In the genomic region with DNA sequence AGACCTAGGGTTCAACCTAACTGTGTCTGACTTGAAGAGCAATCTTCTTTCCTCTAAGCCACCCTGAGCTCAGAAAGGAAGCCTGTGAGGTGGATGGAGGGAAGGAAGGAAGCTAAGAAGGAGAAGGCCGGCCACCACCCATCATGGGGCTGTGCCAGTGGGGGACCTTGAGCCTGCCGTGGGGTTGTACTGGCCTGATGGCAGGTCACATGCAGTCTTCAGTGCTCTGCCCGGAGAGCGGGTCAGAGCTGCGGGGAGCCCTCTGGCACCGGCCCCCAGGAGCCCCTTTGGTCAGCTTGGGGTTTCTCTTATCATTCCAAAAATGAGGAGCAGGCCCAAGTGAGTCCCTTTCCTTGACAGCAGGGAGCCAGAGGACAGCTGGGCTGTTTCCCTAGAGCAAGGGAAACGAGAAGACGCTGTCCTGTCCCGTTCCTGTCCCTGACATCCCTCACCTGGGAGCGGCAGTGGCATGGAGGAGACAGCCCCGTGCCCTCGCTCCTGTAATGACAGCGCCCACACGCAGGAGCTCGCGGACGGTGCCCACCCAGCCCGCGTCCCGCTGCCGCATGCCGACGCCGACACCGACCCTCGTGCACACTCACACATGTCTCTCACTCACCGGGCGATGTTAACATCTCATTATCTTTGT, we compare ENCODE assay signal across 25 cellular contexts. TPM values are rescaled to one million over a fixed set of nuclear protein-coding genes. Genes with fewer than 3 reads are reported as not detected.
"Had no signal": no experiment of that assay in that cellular context is flagged by ENCODE, and none has a peak within 500 bp of the region (broad histone marks: within the 10 kb centered on the region; RNA-seq: fewer than 3 reads in every experiment).

No MANE protein-coding gene starts in this region.

- H3K9me3 ChIP-seq: ascending aorta, gastrocnemius medialis, heart left ventricle, neutrophil, pancreas, tibial nerve, vagina had no signal

- H3K27me3 ChIP-seq: ascending aorta, gastrocnemius medialis, heart left ventricle, neutrophil, pancreas, tibial nerve, vagina had no signal

- H3K4me1 Mint-ChIP-seq: activated B cell treated with CpG ODN at 0.5 μM for 24 hours; activated CD8-positive, alpha-beta memory T cell treated with anti-CD3 and anti-CD28 coated beads, Interleukin-2, amount 10 ng/mL, durations not matched to agents 7 days and 5 days; activated naive CD4-positive, alpha-beta T cell treated with anti-CD3 and anti-CD28 coated beads, Interleukin-2, amount 10 ng/mL, durations not matched to agents 7 days and 5 days; naive thymus-derived CD8-positive, alpha-beta T cell had no signal

- H3K9me3 Mint-ChIP-seq: activated B cell treated with CpG ODN at 0.5 μM for 24 hours; activated CD4-positive, alpha-beta memory T cell treated with anti-CD3 and anti-CD28 coated beads for 36 hours; activated naive CD4-positive, alpha-beta T cell treated with anti-CD3 and anti-CD28 coated beads, Interleukin-2, amount 10 ng/mL, durations not matched to agents 7 days and 5 days; activated T-helper 2 cell treated with anti-CD3 and anti-CD28 coated beads, Interferon-gamma antibody, Interleukin-2, Interleukin-4, amounts not matched to agents 10 μg/mL and 5 μg/mL and 100 μg/mL, durations not matched to agents 14 hours and 24 hours and 36 hours; naive thymus-derived CD8-positive, alpha-beta T cell; T-helper 2 cell treated with Interferon-gamma antibody and Interleukin-4, amounts not matched to agents 5 μg/mL and 100 μg/mL, for 36 hours had no signal

- H3K4me1 ChIP-seq: ascending aorta, pancreas, vagina had no signal

- H3K27ac Mint-ChIP-seq: activated B cell treated with CpG ODN at 0.5 μM for 24 hours; activated CD4-positive, alpha-beta memory T cell treated with anti-CD3 and anti-CD28 coated beads for 36 hours; activated CD8-positive, alpha-beta memory T cell treated with anti-CD3 and anti-CD28 coated beads, Interleukin-2, amount 10 ng/mL, durations not matched to agents 7 days and 5 days; activated naive CD4-positive, alpha-beta T cell treated with anti-CD3 and anti-CD28 coated beads, Interleukin-2, amount 10 ng/mL, durations not matched to agents 7 days and 5 days; activated T-helper 2 cell treated with anti-CD3 and anti-CD28 coated beads, Interferon-gamma antibody, Interleukin-2, Interleukin-4, amounts not matched to agents 10 μg/mL and 5 μg/mL and 100 μg/mL, durations not matched to agents 14 hours and 24 hours and 36 hours; T-helper 2 cell treated with Interferon-gamma antibody and Interleukin-4, amounts not matched to agents 5 μg/mL and 100 μg/mL, for 36 hours had no signal

- H3K36me3 Mint-ChIP-seq: activated CD8-positive, alpha-beta memory T cell treated with anti-CD3 and anti-CD28 coated beads, Interleukin-2, amount 10 ng/mL, durations not matched to agents 7 days and 5 days; activated naive CD4-positive, alpha-beta T cell treated with anti-CD3 and anti-CD28 coated beads, Interleukin-2, amount 10 ng/mL, durations not matched to agents 7 days and 5 days had no signal

- H3K4me3 Mint-ChIP-seq: activated B cell treated with CpG ODN at 0.5 μM for 24 hours; activated CD4-positive, alpha-beta memory T cell treated with anti-CD3 and anti-CD28 coated beads for 36 hours; activated CD8-positive, alpha-beta memory T cell treated with anti-CD3 and anti-CD28 coated beads, Interleukin-2, amount 10 ng/mL, durations not matched to agents 7 days and 5 days; activated naive CD4-positive, alpha-beta T cell treated with anti-CD3 and anti-CD28 coated beads, Interleukin-2, amount 10 ng/mL, durations not matched to agents 7 days and 5 days; naive thymus-derived CD8-positive, alpha-beta T cell; T-helper 2 cell treated with Interferon-gamma antibody and Interleukin-4, amounts not matched to agents 5 μg/mL and 100 μg/mL, for 36 hours had no signal

- DNase-seq: activated CD4-positive, alpha-beta memory T cell treated with anti-CD3 and anti-CD28 coated beads for 36 hours; activated CD4-positive, alpha-beta T cell treated with anti-CD3 and anti-CD28 coated beads for 4 hours; activated CD8-positive, alpha-beta memory T cell treated with anti-CD3 and anti-CD28 coated beads, Interleukin-2, amount 10 ng/mL, durations not matched to agents 7 days and 5 days; activated naive CD4-positive, alpha-beta T cell treated with anti-CD3 and anti-CD28 coated beads, Interleukin-2, amount 10 ng/mL, durations not matched to agents 7 days and 5 days; cortex of kidney; kidney glomerular epithelial cell; mesenchymal stem cell; stimulated activated CD8-positive, alpha-beta memory T cell treated with anti-CD3 and anti-CD28 coated beads, Interleukin-4, amount 100 ng/mL, for 48 hours; stimulated activated naive CD4-positive, alpha-beta T cell treated with Interleukin-2 at 50 U/mL for 16 hours; substantia nigra had no signal

- ATAC-seq: activated CD8-positive, alpha-beta memory T cell treated with anti-CD3 and anti-CD28 coated beads, Interleukin-2, amount 10 ng/mL, durations not matched to agents 7 days and 5 days; heart left ventricle; naive thymus-derived CD8-positive, alpha-beta T cell; pancreas had no signal

- H3K27me3 Mint-ChIP-seq: activated B cell treated with CpG ODN at 0.5 μM for 24 hours; activated CD4-positive, alpha-beta memory T cell treated with anti-CD3 and anti-CD28 coated beads for 36 hours; activated CD8-positive, alpha-beta memory T cell treated with anti-CD3 and anti-CD28 coated beads, Interleukin-2, amount 10 ng/mL, durations not matched to agents 7 days and 5 days; activated naive CD4-positive, alpha-beta T cell treated with anti-CD3 and anti-CD28 coated beads, Interleukin-2, amount 10 ng/mL, durations not matched to agents 7 days and 5 days had no signal

- H3K4me3 ChIP-seq: ascending aorta, gastrocnemius medialis, heart left ventricle, pancreas, tibial nerve, vagina had no signal

RNA-seq across cellular contexts. Expression of a gene that starts 31.5 kb away (rescaled TPM):
- total RNA-seq: activated B cell treated with CpG ODN at 0.5 μM for 24 hours; activated CD4-positive, alpha-beta memory T cell treated with anti-CD3 and anti-CD28 coated beads for 36 hours; activated CD8-positive, alpha-beta memory T cell treated with anti-CD3 and anti-CD28 coated beads, Interleukin-2, amount 10 ng/mL, durations not matched to agents 7 days and 5 days; activated T-helper 2 cell treated with anti-CD3 and anti-CD28 coated beads, Interferon-gamma antibody, Interleukin-2, Interleukin-4, amounts not matched to agents 10 μg/mL and 5 μg/mL and 100 μg/mL, durations not matched to agents 14 hours and 24 hours and 36 hours; ascending aorta; mucosa of gallbladder; naive thymus-derived CD8-positive, alpha-beta T cell; pancreas; tibial nerve; vagina had no signal
- polyA plus RNA-seq: adipose tissue; esophagus; naive thymus-derived CD8-positive, alpha-beta T cell; pancreas had no signal

RNA-seq across cellular contexts. Expression of a gene that starts 51.1 kb away (rescaled TPM):
- total RNA-seq: activated B cell treated with CpG ODN at 0.5 μM for 24 hours; activated CD4-positive, alpha-beta memory T cell treated with anti-CD3 and anti-CD28 coated beads for 36 hours; activated CD8-positive, alpha-beta memory T cell treated with anti-CD3 and anti-CD28 coated beads, Interleukin-2, amount 10 ng/mL, durations not matched to agents 7 days and 5 days; activated T-helper 2 cell treated with anti-CD3 and anti-CD28 coated beads, Interferon-gamma antibody, Interleukin-2, Interleukin-4, amounts not matched to agents 10 μg/mL and 5 μg/mL and 100 μg/mL, durations not matched to agents 14 hours and 24 hours and 36 hours; ascending aorta; lower leg skin; mucosa of gallbladder; naive thymus-derived CD8-positive, alpha-beta T cell; pancreas; tibial nerve; vagina had no signal
- polyA plus RNA-seq: adipose tissue; naive thymus-derived CD8-positive, alpha-beta T cell; pancreas had no signal
